Comparison of ENCODE assay signal across 4 cellular contexts in the genomic region with DNA sequence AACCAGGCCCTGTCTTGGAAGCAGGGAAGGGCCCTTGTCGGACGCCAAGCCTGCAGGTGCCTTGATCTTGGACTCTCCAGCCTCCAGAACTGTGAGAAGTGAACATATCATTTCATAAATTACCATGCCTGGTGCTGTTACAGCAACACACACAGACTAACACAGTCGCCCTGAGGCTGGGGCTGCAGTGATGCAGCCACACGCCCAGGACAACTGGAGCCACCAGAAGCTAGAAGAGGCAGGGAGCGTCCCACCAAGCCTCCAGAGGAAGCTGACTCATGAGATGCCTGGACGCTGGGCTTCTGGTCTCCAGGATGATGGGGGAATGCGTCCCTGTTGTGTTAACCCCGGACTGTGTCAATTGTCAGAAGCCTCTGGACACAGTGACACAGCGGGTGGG. TPM values are rescaled to one million over a fixed set of nuclear protein-coding genes. Genes with fewer than 3 reads are reported as not detected.
"Had no signal": no experiment of that assay in that cellular context is flagged by ENCODE, and none has a peak within 500 bp of the region (broad histone marks: within the 10 kb centered on the region; RNA-seq: fewer than 3 reads in every experiment).

No MANE protein-coding gene starts in this region.

RNA-seq across cellular contexts. Expression of a gene that starts 5.6 kb away (rescaled TPM):
- total RNA-seq: activated CD4-positive, alpha-beta T cell treated with anti-CD3 and anti-CD28 coated beads, Interleukin-2, amount 10 ng/mL, durations not matched to agents 24 days and 14 days; activated naive CD4-positive, alpha-beta T cell treated with anti-CD3 and anti-CD28 coated beads for 36 hours; activated naive CD8-positive, alpha-beta T cell treated with anti-CD3 and anti-CD28 coated beads for 36 hours; activated T-helper 1 cell treated with anti-CD3 and anti-CD28 coated beads, Interleukin-12 subunit alpha, Interleukin-12 subunit beta, Interleukin-2, Interleukin-4 antibody, amounts not matched to agents 30 ng/mL and 10 ng/mL and 1 ng/mL, durations not matched to agents 14 hours and 24 hours and 36 hours had no signal
